17 cellular contexts compared by ENCODE assay signal in genomic region chr3:149647285-149647684, GRCh38. TPM values are rescaled to one million over a fixed set of nuclear protein-coding genes. Genes with fewer than 3 reads are reported as not detected.
DNase-seq lines count a peak whose midpoint lies in the region; ATAC-seq and TF ChIP-seq lines count a peak whose summit lies in the region.
"Had no signal": no experiment of that assay in that cellular context is flagged by ENCODE, and none has a peak within 500 bp of the region (broad histone marks: within the 10 kb centered on the region; RNA-seq: fewer than 3 reads in every experiment).

No MANE protein-coding gene starts in this region.

- H3K36me3 ChIP-seq in thoracic aorta (no peaks in the 10 kb centered on the region), Peyer's patch (no peaks in the 10 kb centered on the region)
- H3K36me3 ChIP-seq: BE2C, left lung, suprapubic skin had no signal

- H3K9me3 ChIP-seq in thoracic aorta (no peaks in the 10 kb centered on the region), Peyer's patch (no peaks in the 10 kb centered on the region)
- H3K9me3 ChIP-seq: BE2C, left lung, psoas muscle, suprapubic skin had no signal

- H3K4me3 ChIP-seq in thoracic aorta (no peak overlapping the region), Peyer's patch (no peak overlapping the region)
- H3K4me3 ChIP-seq: left lung, psoas muscle, suprapubic skin had no signal

- H3K27me3 ChIP-seq in thoracic aorta (replicated peaks; ENCODE audit: insufficient read depth) (no peaks in the 10 kb centered on the region), Peyer's patch (no peaks in the 10 kb centered on the region)
- H3K27me3 ChIP-seq: BE2C, brain microvascular endothelial cell, suprapubic skin had no signal

- peak; percentile 58 for ATAC-seq in GM18909 (IDR thresholded peaks at IDR 0.05; ENCODE audit: poor library complexity, unreplicated experiment)
- ATAC-seq in GM21619 (IDR thresholded peaks at IDR 0.05; ENCODE audit: unreplicated experiment), result peak; percentile 86
- ATAC-seq in HG03354 (IDR thresholded peaks at IDR 0.05; ENCODE audit: poor library complexity, severe bottlenecking, unreplicated experiment), result peak; percentile 88
- ATAC-seq in thoracic aorta (ENCODE audit: insufficient number of reproducible peaks, low FRiP score, low read depth), result no peak
- no peak for ATAC-seq in HG02571 (IDR thresholded peaks at IDR 0.05; ENCODE audit: unreplicated experiment)
- ATAC-seq: left lung, psoas muscle had no signal

- H3K27ac ChIP-seq in thoracic aorta, result peak overlapping the region; percentile 71 to 77
- H3K27ac ChIP-seq in Peyer's patch, result no peak overlapping the region
- H3K27ac ChIP-seq: brain microvascular endothelial cell, left lung, psoas muscle had no signal

- DNase-seq in thoracic aorta (ENCODE audit: low spot score) (no peak), Peyer's patch (no peak), NCI-H1694 treated with DMSO at 0.1 percent for 48 hours (lab: John Stamatoyannopoulos, UW) (no peak)
- DNase-seq: activated naive CD4-positive, alpha-beta T cell treated with anti-CD3 and anti-CD28 coated beads for 36 hours; BE2C; brain microvascular endothelial cell; Karpas-422; left lung; naive B cell; NCI-H1694; NCI-H524; psoas muscle had no signal

- TF ChIP-seq CTCF in thoracic aorta (IDR thresholded peaks at IDR 0.05) (no peak), Peyer's patch (IDR thresholded peaks at IDR 0.05) (no peak)

- no peak for TF ChIP-seq POLR2A in Peyer's patch (IDR thresholded peaks at IDR 0.05)

- peaks cover 23 to 97% of the 10 kb centered on the region in 2 donors for H3K4me1 ChIP-seq in thoracic aorta (ENCODE audit: control insufficient read depth in 1 of 2, low read depth in 2 of 2)
- H3K4me1 ChIP-seq in Peyer's patch, result peaks cover 0 to 24% (median 0%) of the 10 kb centered on the region in 4 donors
- H3K4me1 ChIP-seq: BE2C had no signal

RNA-seq across cellular contexts. Expression of gene WWTR1, which starts 10.5 kb away (rescaled TPM):
- total RNA-seq in thoracic aorta (100 to 1,000 TPM; 135 to 243 TPM), Peyer's patch (10 to 100 TPM; 13.8 to 62.7 (median 18.5) TPM)

Comparison
In these comparisons a context has a peak if more than half of its experiments do, and no peak if none do; other contexts are left out.
1. ATAC-seq: peak in GM18909 (single experiment), GM21619 (single experiment) and HG03354 (single experiment); none in thoracic aorta (single experiment) and HG02571 (single experiment).
2. H3K27ac ChIP-seq: peak in thoracic aorta (2 of 2); none in Peyer's patch (0 of 4).